11 cellular contexts compared by ENCODE assay signal in the genomic region with DNA sequence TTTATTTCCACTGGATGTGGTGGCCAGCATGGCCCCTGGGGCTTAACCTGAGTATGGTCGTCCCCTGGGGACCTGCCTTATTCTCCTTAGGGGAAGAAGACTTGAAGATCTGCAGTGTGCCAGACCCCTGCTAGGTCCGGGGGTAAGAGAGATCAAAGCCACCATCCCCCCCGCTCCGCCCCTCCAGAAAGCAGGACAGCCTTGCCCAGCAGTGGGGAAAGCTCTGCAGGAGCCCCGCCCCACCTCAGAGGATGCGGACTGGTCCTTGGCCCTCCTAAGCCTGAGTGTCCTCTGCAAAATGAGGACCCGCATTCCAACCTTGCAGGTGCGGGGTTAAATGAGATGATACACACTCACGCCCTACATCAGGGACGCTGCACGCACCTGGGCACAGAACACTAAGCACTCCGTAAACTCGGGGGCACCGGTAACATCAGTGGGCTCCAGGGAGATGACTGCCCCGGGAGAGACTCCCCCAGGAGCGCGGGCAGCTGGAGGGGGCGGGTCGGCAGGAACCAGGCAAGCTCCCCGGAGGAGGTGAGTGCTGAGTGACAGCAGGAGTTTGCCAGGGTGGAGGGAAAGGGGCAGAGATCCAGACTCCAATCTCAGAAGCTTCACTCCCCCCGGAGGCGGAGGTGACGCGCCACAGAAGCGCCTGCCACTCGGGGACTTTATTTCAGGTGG. TPM values are rescaled to one million over a fixed set of nuclear protein-coding genes. Genes with fewer than 3 reads are reported as not detected.
A peak's percentile ranks its signal among the peaks of the same experiment; 100 is the strongest.
DNase-seq lines count a peak whose midpoint lies in the region; TF ChIP-seq lines count a peak whose summit lies in the region.
"Had no signal": no experiment of that assay in that cellular context is flagged by ENCODE, and none has a peak within 500 bp of the region (broad histone marks: within the 10 kb centered on the region; RNA-seq: fewer than 3 reads in every experiment).

No MANE protein-coding gene starts in this region.

- 28 to 37% methylated on average over 12 to 14 of the region's 26 CpGs for WGBS in mesodermal cell (ENCODE audit: insufficient coverage in 2 of 2), 2 experiments

- H3K4me3 Mint-ChIP-seq in brain, result peak overlapping the region; percentile 40 to 72 (median 60)
- H3K4me3 Mint-ChIP-seq: activated B cell treated with CpG ODN at 0.5 μM for 24 hours had no signal

- H3K36me3 ChIP-seq in mesodermal cell (ENCODE audit: control insufficient read depth, insufficient read depth, low read length) (no peaks in the 10 kb centered on the region), tibial artery (no peaks in the 10 kb centered on the region)
- H3K36me3 ChIP-seq: HAP-1 had no signal

- peaks cover 0 to 9% (median 0%) of the 10 kb centered on the region in 5 experiments for H3K9me3 Mint-ChIP-seq in brain
- H3K9me3 Mint-ChIP-seq: activated B cell treated with CpG ODN at 0.5 μM for 24 hours had no signal

- peaks cover 88% of the 10 kb centered on the region for H3K27me3 Mint-ChIP-seq in brain

- H3K9me3 ChIP-seq in mesodermal cell (ENCODE audit: control insufficient read depth, low read length) (no peaks in the 10 kb centered on the region), tibial artery (no peaks in the 10 kb centered on the region)
- H3K9me3 ChIP-seq: HAP-1 had no signal

- no peak overlapping the region for H3K27ac ChIP-seq in mesodermal cell (ENCODE audit: low read depth, low read length, severe bottlenecking)
- H3K27ac ChIP-seq in tibial artery, result peak overlapping the region; percentile 76 to 86

- no peak overlapping the region for H3K27ac Mint-ChIP-seq in brain
- H3K27ac Mint-ChIP-seq: activated B cell treated with CpG ODN at 0.5 μM for 24 hours had no signal

- intact Hi-C loops in tibial artery (cut with DNase I; ENCODE audit: low total_unique reads), result loop anchor here (5.0 kb wide), 1 partner anchor 160 kb away; no protein-coding TSS in a partner anchor

- H3K4me1 ChIP-seq in mesodermal cell (ENCODE audit: control insufficient read depth, insufficient read depth, low read length, poor library complexity, severe bottlenecking), result peaks cover 19% of the 10 kb centered on the region
- peaks cover 0 to 55% (median 24%) of the 10 kb centered on the region in 4 donors for H3K4me1 ChIP-seq in tibial artery
- H3K4me1 ChIP-seq: HAP-1 had no signal

- no peaks in the 10 kb centered on the region for H3K27me3 ChIP-seq in tibial artery

- peak; percentile 11 for DNase-seq in NCI-H748 (lab: John Stamatoyannopoulos, UW; ENCODE audit: unreplicated experiment)
- DNase-seq in NCI-H748 treated with DMSO at 0.1 percent for 48 hours (lab: John Stamatoyannopoulos, UW), result no peak
- peak; percentile 16 to 66 for DNase-seq in tibial artery
- no peak for DNase-seq in NCI-H1105 (lab: John Stamatoyannopoulos, UW)
- DNase-seq in NOMO-1 (lab: John Stamatoyannopoulos, UW; ENCODE audit: unreplicated experiment in 2 of 2), result no peak
- DNase-seq in DMS153 (lab: John Stamatoyannopoulos, UW), result no peak
- DNase-seq: activated B cell treated with CpG ODN at 0.5 μM for 24 hours, NCI-H82 had no signal

- TF ChIP-seq CTCF in brain (conservative IDR thresholded peaks at IDR 0.05), result no peak
- TF ChIP-seq CTCF in tibial artery (IDR thresholded peaks at IDR 0.05), result no peak

- H3K4me3 ChIP-seq in mesodermal cell (ENCODE audit: extremely low read depth, insufficient read depth, low read length, poor library complexity, severe bottlenecking) (peak overlapping the region; percentile 32), tibial artery (peak overlapping the region; percentile 62 to 70)
- H3K4me3 ChIP-seq: HAP-1 had no signal

- H3K4me1 Mint-ChIP-seq in brain, result peaks cover 10% of the 10 kb centered on the region
- H3K4me1 Mint-ChIP-seq: activated B cell treated with CpG ODN at 0.5 μM for 24 hours had no signal

- H3K36me3 Mint-ChIP-seq in brain, result no peaks in the 10 kb centered on the region

RNA-seq across cellular contexts. Expression of a gene that starts 0.6 kb away (rescaled TPM):
- polyA plus RNA-seq in brain (ENCODE audit: insufficient read depth, low read depth, low replicate concordance), result 0.92 TPM
- 12.6 TPM for polyA plus RNA-seq in mesodermal cell (2013, experiment 1 of 2)
- 16.2 TPM for polyA plus RNA-seq in mesodermal cell (2013, experiment 2 of 2)

Comparison
In these comparisons a context has a peak if more than half of its experiments do, and no peak if none do; other contexts are left out.
1. DNase-seq: peak in NCI-H748 (single experiment) and tibial artery (2 of 2); none in NCI-H748 treated with DMSO at 0.1 percent for 48 hours (single experiment), NCI-H1105 (single experiment), NOMO-1 (0 of 2) and DMS153 (single experiment).